Comparison of ENCODE assay signal across 25 cellular contexts in the genomic region with DNA sequence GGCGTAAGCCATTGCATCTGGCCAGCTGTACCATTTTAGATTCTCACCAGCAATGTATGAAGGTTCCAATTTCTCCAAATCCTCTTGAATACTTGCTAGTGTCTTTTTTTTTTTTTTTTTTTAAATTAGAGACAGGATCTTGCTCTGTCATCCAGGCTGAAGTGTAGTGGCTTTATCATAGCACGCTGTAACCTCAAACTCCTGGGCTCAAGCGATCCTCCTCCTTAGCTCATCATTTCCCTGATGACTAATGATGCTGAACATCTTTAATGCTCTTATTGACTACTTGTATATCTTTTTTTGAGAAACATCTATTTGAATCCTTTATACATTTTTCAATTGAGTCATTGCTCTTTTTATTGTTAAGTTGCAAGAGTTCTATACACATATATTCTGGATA. TPM values are rescaled to one million over a fixed set of nuclear protein-coding genes. Genes with fewer than 3 reads are reported as not detected.
DNase-seq lines count a peak whose midpoint lies in the region; ATAC-seq, FAIRE-seq and TF ChIP-seq lines count a peak whose summit lies in the region.
"Had no signal": no experiment of that assay in that cellular context is flagged by ENCODE, and none has a peak within 500 bp of the region (broad histone marks: within the 10 kb centered on the region; RNA-seq: fewer than 3 reads in every experiment).

No MANE protein-coding gene starts in this region.

- POLR2A ChIA-PET in CD4-positive, alpha-beta T cell (lab: Charles Lee) = no interaction called here

- no peak for ATAC-seq in CD4-positive, alpha-beta T cell (ENCODE audit: poor library complexity)
- ATAC-seq: HCT116, HepG2 had no signal

- intact Hi-C loops in CD4-positive, alpha-beta T cell (cut with DNase I, micrococcal nuclease) = no loop called here

- DNase-seq in ELR (ENCODE audit: low read depth) = peak; percentile 65
- DNase-seq in M059J (ENCODE audit: low read depth) = peak; percentile 13
- peak; percentile 20 for DNase-seq in amniotic epithelial cell (ENCODE audit: low read depth)
- peak; percentile 47 for DNase-seq in iris pigment epithelial cell (ENCODE audit: low read depth)
- no peak for DNase-seq in type B pancreatic cell (ENCODE audit: extremely low spot score, unreplicated experiment)
- DNase-seq in CD4-positive, alpha-beta T cell = no peak
- no peak for DNase-seq in NCI-H1436 (lab: John Stamatoyannopoulos, UW)
- no peak for DNase-seq in HTR-8/SVneo (ENCODE audit: insufficient read length, low spot score)
- DNase-seq: C1 segment of cervical spinal cord; DMS79 treated with DMSO at 0.1 percent for 48 hours; GDM1; GOT3; MG63; NCI-H1048; NCI-H146; NCI-H2081; NCI-H510A; NCI-H748 treated with DMSO at 0.1 percent for 48 hours; NK-92 treated with Interleukin-12 subunit alpha and Interleukin-12 subunit beta, amount 100 ng/mL, for 24 hours; Right ventricle myocardium superior; SW 1271 had no signal

- H3K4me3 Mint-ChIP-seq in type B pancreatic cell = no peak overlapping the region
- H3K4me3 Mint-ChIP-seq in CD4-positive, alpha-beta T cell = no peak overlapping the region

- FAIRE-seq in HTR-8/SVneo (lab: Jason Lieb, UNC) = no peak
- FAIRE-seq: HepG2, RCC 7860 had no signal

- no peak for TF ChIP-seq CTCF in type B pancreatic cell (conservative IDR thresholded peaks at IDR 0.05)
- no peak for TF ChIP-seq CTCF in CD4-positive, alpha-beta T cell (IDR thresholded peaks at IDR 0.05)

- no peaks in the 10 kb centered on the region for H3K27me3 Mint-ChIP-seq in type B pancreatic cell
- no peaks in the 10 kb centered on the region for H3K27me3 Mint-ChIP-seq in CD4-positive, alpha-beta T cell

- no peaks in the 10 kb centered on the region for H3K9me3 ChIP-seq in CD4-positive, alpha-beta T cell (ENCODE audit: control insufficient read depth, low read length)
- H3K9me3 ChIP-seq: MG63 had no signal

- H3K9me3 Mint-ChIP-seq in type B pancreatic cell = no peaks in the 10 kb centered on the region
- no peaks in the 10 kb centered on the region for H3K9me3 Mint-ChIP-seq in CD4-positive, alpha-beta T cell

- H3K27ac ChIP-seq in CD4-positive, alpha-beta T cell (ENCODE audit: low read depth, low read length) = no peak overlapping the region
- H3K27ac ChIP-seq: KMS-11 had no signal

- H3K27ac Mint-ChIP-seq in type B pancreatic cell = no peak overlapping the region
- no peak overlapping the region for H3K27ac Mint-ChIP-seq in CD4-positive, alpha-beta T cell

- CTCF ChIA-PET in CD4-positive, alpha-beta T cell (lab: Charles Lee) = no interaction called here

- H3K36me3 Mint-ChIP-seq in type B pancreatic cell = peaks cover 4% of the 10 kb centered on the region
- H3K36me3 Mint-ChIP-seq in CD4-positive, alpha-beta T cell (ENCODE audit: low read depth) = peaks cover 19% of the 10 kb centered on the region

- H3K27me3 ChIP-seq in CD4-positive, alpha-beta T cell (ENCODE audit: control insufficient read depth, insufficient read depth, low read length) = no peaks in the 10 kb centered on the region
- H3K27me3 ChIP-seq: MG63 had no signal

- H3K4me1 Mint-ChIP-seq in type B pancreatic cell (ENCODE audit: unreplicated experiment) = no peaks in the 10 kb centered on the region
- no peaks in the 10 kb centered on the region for H3K4me1 Mint-ChIP-seq in CD4-positive, alpha-beta T cell (ENCODE audit: low read depth)

RNA-seq across cellular contexts. Expression of a gene that starts 40.3 kb away (rescaled TPM):
- 38.3 and 68.8 TPM in 2 replicates for total RNA-seq in M059J (2014; rRNA removed; shearing (Covaris generic))
- 30.3 and 32.4 TPM in 2 replicates for total RNA-seq in type B pancreatic cell (ENCODE audit: low replicate concordance)
- total RNA-seq in CD4-positive, alpha-beta T cell = 1 to 10 TPM; 5.8 to 6.8 TPM

Comparison
In these comparisons a context has a peak if more than half of its experiments do, and no peak if none do; other contexts are left out.
1. DNase-seq: peak in ELR (single experiment), M059J (single experiment), amniotic epithelial cell (single experiment) and iris pigment epithelial cell (single experiment); none in type B pancreatic cell (single experiment), CD4-positive, alpha-beta T cell (0 of 10), NCI-H1436 (single experiment) and HTR-8/SVneo (single experiment).